33 cellular contexts compared by ENCODE assay signal in genomic region chr2:110752871-110753270, GRCh38. TPM values are rescaled to one million over a fixed set of nuclear protein-coding genes. Genes with fewer than 3 reads are reported as not detected.
"Had no signal": no experiment of that assay in that cellular context is flagged by ENCODE, and none has a peak within 500 bp of the region (broad histone marks: within the 10 kb centered on the region; RNA-seq: fewer than 3 reads in every experiment).

No MANE protein-coding gene starts in this region.

- H3K9me3 ChIP-seq: gastroesophageal sphincter, heart left ventricle, left lung, ovary, psoas muscle, suprapubic skin, transverse colon, upper lobe of right lung, uterus had no signal

- H2AFZ ChIP-seq: hepatocyte had no signal

- H3K27me3 ChIP-seq: ovary, upper lobe of right lung, uterus had no signal

- H3K4me2 ChIP-seq: hepatocyte had no signal

- H3K4me3 ChIP-seq: gastroesophageal sphincter, heart left ventricle, hepatocyte, left lung, ovary, psoas muscle, skin epidermis, spleen, suprapubic skin, transverse colon, upper lobe of right lung, uterus had no signal

- H3K27ac Mint-ChIP-seq: naive thymus-derived CD4-positive, alpha-beta T cell; nephron; stimulated activated naive CD8-positive, alpha-beta T cell treated with anti-CD3 and anti-CD28 coated beads, Interleukin-15, amount 100 ng/mL, for 72 hours had no signal

- H3K9me3 Mint-ChIP-seq: effector memory CD8-positive, alpha-beta T cell; naive thymus-derived CD4-positive, alpha-beta T cell; stimulated activated naive CD8-positive, alpha-beta T cell treated with anti-CD3 and anti-CD28 coated beads, Interleukin-15, amount 100 ng/mL, for 72 hours had no signal

- DNase-seq: cortex of kidney; effector memory CD8-positive, alpha-beta T cell; foreskin keratinocyte; heart left ventricle; left cardiac atrium; left lung; mesenchymal stem cell; midbrain; naive thymus-derived CD4-positive, alpha-beta T cell; occipital lobe; ovary; posterior cingulate gyrus; psoas muscle; right cardiac atrium; spleen; stimulated activated naive CD4-positive, alpha-beta T cell; stimulated activated naive CD8-positive, alpha-beta T cell treated with anti-CD3 and anti-CD28 coated beads, Interleukin-15, amount 100 ng/mL, for 72 hours; transverse colon; upper lobe of right lung; uterus had no signal

- H3K27ac ChIP-seq: epithelial cell of prostate, foreskin keratinocyte, gastroesophageal sphincter, heart left ventricle, hepatocyte, left lung, ovary, psoas muscle, skin epidermis, spleen, suprapubic skin, transverse colon, upper lobe of right lung, uterus had no signal

- H3K4me1 ChIP-seq: foreskin keratinocyte, heart left ventricle, psoas muscle, suprapubic skin, transverse colon, upper lobe of right lung, uterus had no signal

- H3K36me3 ChIP-seq: gastroesophageal sphincter, heart left ventricle, left lung, ovary, spleen, suprapubic skin, transverse colon, upper lobe of right lung, uterus had no signal

- H3K4me3 Mint-ChIP-seq: effector memory CD8-positive, alpha-beta T cell; naive thymus-derived CD4-positive, alpha-beta T cell; nephron; stimulated activated naive CD8-positive, alpha-beta T cell treated with anti-CD3 and anti-CD28 coated beads, Interleukin-15, amount 100 ng/mL, for 72 hours had no signal

RNA-seq across cellular contexts. Expression of gene ACOXL, which starts 20.5 kb away (rescaled TPM):
- total RNA-seq: dermis microvascular lymphatic vessel endothelial cell, esophagus mucosa, fibroblast of lung, gastroesophageal sphincter, lower leg skin, lung microvascular endothelial cell, mucosa of gallbladder, occipital lobe, psoas muscle, renal cortical epithelial cell, right cardiac atrium had no signal
- polyA plus RNA-seq: fibroblast of lung; heart left ventricle; naive thymus-derived CD4-positive, alpha-beta T cell had no signal
